Comparison of ENCODE assay signal across 19 cellular contexts in genomic region chr5:155631116-155631515, GRCh38.
DNase-seq lines count a peak whose midpoint lies in the region; ATAC-seq and TF ChIP-seq lines count a peak whose summit lies in the region.
"Had no signal": no experiment of that assay in that cellular context is flagged by ENCODE, and none has a peak within 500 bp of the region (broad histone marks: within the 10 kb centered on the region; RNA-seq: fewer than 3 reads in every experiment).

No MANE protein-coding gene starts in this region.

- H3K27me3 ChIP-seq in vagina = no peaks in the 10 kb centered on the region
- H3K27me3 ChIP-seq: ovary, suprapubic skin had no signal

- DNase-seq in AG20443 (ENCODE audit: low spot score) (peak; percentile 34), NCI-H2171 (lab: John Stamatoyannopoulos, UW) (peak; percentile 32), astrocyte of the spinal cord (ENCODE audit: low read depth, low spot score) (peak; percentile 16), islet precursor cell (peak; percentile 75), activated T-cell treated with anti-CD3 and anti-CD28 coated beads for 4 hours (no peak), vagina (ENCODE audit: extremely low spot score in 2 of 2) (no peak), NCI-H2029 treated with DMSO at 0.1 percent for 48 hours (lab: John Stamatoyannopoulos, UW) (no peak)
- DNase-seq: activated CD4-positive, alpha-beta T cell treated with anti-CD3 and anti-CD28 coated beads, Interleukin-2, amount 10 ng/mL, durations not matched to agents 7 days and 5 days; activated T-cell treated with anti-CD3 and anti-CD28 coated beads, Interleukin-2, amount 50 U/mL, for 1 hour; COR-L47; IMR-90; left ventricle myocardium inferior; NK-92 treated with Interleukin-12 subunit alpha and Interleukin-12 subunit beta, amount 100 ng/mL, for 24 hours; ovary; SIG-M5; stimulated activated CD4-positive, alpha-beta T cell treated with anti-CD3 and anti-CD28 coated beads, Interleukin-4, amount 100 ng/mL, for 1 hour; stimulated activated CD8-positive, alpha-beta memory T cell treated with anti-CD3 and anti-CD28 coated beads, Interleukin-4, amount 100 ng/mL, for 48 hours had no signal

- TF ChIP-seq POLR2A in vagina (IDR thresholded peaks at IDR 0.05) = no peak

- ATAC-seq in HG03045 (IDR thresholded peaks at IDR 0.05; ENCODE audit: unreplicated experiment) = no peak

- no peak overlapping the region for H3K27ac ChIP-seq in vagina
- H3K27ac ChIP-seq: left ventricle myocardium inferior, ovary, suprapubic skin had no signal

- in situ Hi-C loops in astrocyte of the spinal cord (cut with HindIII; ENCODE audit: low sequenced_read_pairs) = no loop called here

- H3K4me1 ChIP-seq in vagina = no peaks in the 10 kb centered on the region
- H3K4me1 ChIP-seq: left ventricle myocardium inferior, suprapubic skin had no signal

- TF ChIP-seq CTCF in astrocyte of the spinal cord (IDR thresholded peaks at IDR 0.05; ENCODE audit: low read depth, low read length) (no peak), vagina (IDR thresholded peaks at IDR 0.05) (no peak)

- no peaks in the 10 kb centered on the region for H3K36me3 ChIP-seq in vagina
- H3K36me3 ChIP-seq: left ventricle myocardium inferior, ovary, suprapubic skin had no signal

- H3K9me3 ChIP-seq in vagina = no peaks in the 10 kb centered on the region
- H3K9me3 ChIP-seq: left ventricle myocardium inferior, ovary, suprapubic skin had no signal

- intact Hi-C loops in vagina (cut with DNase I) = no loop called here

- H3K4me3 ChIP-seq in astrocyte of the spinal cord (ENCODE audit: low read depth, low read length) (no peak overlapping the region), vagina (no peak overlapping the region)
- H3K4me3 ChIP-seq: left ventricle myocardium inferior, ovary, suprapubic skin had no signal

Comparison
In these comparisons a context has a peak if more than half of its experiments do, and no peak if none do; other contexts are left out.
1. DNase-seq: peak in AG20443 (single experiment), NCI-H2171 (single experiment), astrocyte of the spinal cord (single experiment) and islet precursor cell (single experiment); none in activated T-cell treated with anti-CD3 and anti-CD28 coated beads for 4 hours (single experiment), vagina (0 of 2) and NCI-H2029 treated with DMSO at 0.1 percent for 48 hours (single experiment).